Comparison of ENCODE assay signal across 1 cellular context in genomic region chr4:78548889-78549288, GRCh38. TPM values are rescaled to one million over a fixed set of nuclear protein-coding genes. Genes with fewer than 3 reads are reported as not detected.
"Had no signal": no experiment of that assay in that cellular context is flagged by ENCODE, and none has a peak within 500 bp of the region (broad histone marks: within the 10 kb centered on the region; RNA-seq: fewer than 3 reads in every experiment).

No MANE protein-coding gene starts in this region.

RNA-seq across cellular contexts. Expression of gene ANXA3, which starts 2.7 kb away (rescaled TPM):
- total RNA-seq: activated CD4-positive, alpha-beta memory T cell treated with anti-CD3 and anti-CD28 coated beads for 36 hours had no signal
